8 cellular contexts compared by ENCODE assay signal in genomic region chr14:51873221-51873893, GRCh38. TPM values are rescaled to one million over a fixed set of nuclear protein-coding genes. Genes with fewer than 3 reads are reported as not detected.
DNase-seq lines count a peak whose midpoint lies in the region; ATAC-seq and TF ChIP-seq lines count a peak whose summit lies in the region.

No MANE protein-coding gene starts in this region.

- no peaks in the 10 kb centered on the region for H3K27me3 Mint-ChIP-seq in activated T-cell treated with anti-CD3 and anti-CD28 coated beads, Interleukin-2, amount 50 U/mL, for 24 hours
- H3K27me3 Mint-ChIP-seq in activated B cell treated with CpG ODN at 0.5 μM for 24 hours: no peaks in the 10 kb centered on the region

- peaks cover 29% of the 10 kb centered on the region; the same call in 1 of the 2 replicates for H4K20me1 ChIP-seq in Karpas-422 (ENCODE audit: insufficient read depth, low read depth, low read length)

- H3K9me3 Mint-ChIP-seq in activated T-cell treated with anti-CD3 and anti-CD28 coated beads, Interleukin-2, amount 50 U/mL, for 24 hours: no peaks in the 10 kb centered on the region
- no peaks in the 10 kb centered on the region for H3K9me3 Mint-ChIP-seq in activated B cell treated with CpG ODN at 0.5 μM for 24 hours

- CTCF ChIA-PET in activated B cell treated with CpG ODN at 0.5 μM for 24 hours (lab: Charles Lee): interaction anchor here (1.0 to 1.5 kb wide), 2 partner anchors 13 to 15 kb away, joined by 3 to 5 read pairs; partner anchors contain the start of gene GNG2

- TF ChIP-seq CTCF in activated B cell treated with CpG ODN at 0.5 μM for 24 hours (IDR thresholded peaks at IDR 0.05) (no peak), gastroesophageal sphincter (IDR thresholded peaks at IDR 0.05) (no peak)

- H3K36me3 ChIP-seq in Karpas-422 (ENCODE audit: insufficient read depth, low read length) (peaks cover 24% of the 10 kb centered on the region), gastroesophageal sphincter (no peaks in the 10 kb centered on the region)

- peaks cover 95% of the 10 kb centered on the region for H3K4me1 ChIP-seq in Karpas-422 (ENCODE audit: low read length)
- peaks cover 0 to 5% (median 0%) of the 10 kb centered on the region in 3 donors for H3K4me1 ChIP-seq in gastroesophageal sphincter

- H3K9me3 ChIP-seq in Karpas-422 (ENCODE audit: low read length) (no peaks in the 10 kb centered on the region), gastroesophageal sphincter (no peaks in the 10 kb centered on the region)

- POLR2A ChIA-PET in activated B cell treated with CpG ODN at 0.5 μM for 24 hours (lab: Charles Lee): interaction anchor here (0.6 to 6.7 kb wide), 7 partner anchors 9 to 52 kb away, joined by 3 to 59 read pairs (median 6); partner anchors contain the start of gene GNG2

- H3K9ac ChIP-seq in Karpas-422 (ENCODE audit: low read length): peak overlapping the region; percentile 21

- H3K79me2 ChIP-seq in Karpas-422 (ENCODE audit: low read length): peaks cover 97% of the 10 kb centered on the region

- DNase-seq in activated T-cell treated with anti-CD3 and anti-CD28 coated beads, Interleukin-2, amount 50 U/mL, for 24 hours: no peak
- no peak for DNase-seq in activated T-cell treated with anti-CD3 and anti-CD28 coated beads, Interleukin-2, amount 50 U/mL, for 1 hour
- peak; percentile 79 for DNase-seq in Karpas-422
- DNase-seq in activated B cell treated with CpG ODN at 0.5 μM for 24 hours: no peak
- DNase-seq in superior temporal gyrus (ENCODE audit: extremely low spot score): peak; percentile 51
- DNase-seq in KBM-7: no peak

- H3K27me3 ChIP-seq in Karpas-422 (ENCODE audit: low read length) (no peaks in the 10 kb centered on the region), gastroesophageal sphincter (no peaks in the 10 kb centered on the region)

- H3K4me2 ChIP-seq in Karpas-422 (ENCODE audit: low read depth, low read length, poor library complexity, severe bottlenecking): peak overlapping the region; percentile 80

- 25 to 38% methylated on average over 2 of the region's 2 CpGs for WGBS in gastroesophageal sphincter (ENCODE audit: low coverage in 1 of 2), 2 donors

- H3K4me3 Mint-ChIP-seq in activated T-cell treated with anti-CD3 and anti-CD28 coated beads, Interleukin-2, amount 50 U/mL, for 24 hours: peak overlapping the region; percentile 61
- H3K4me3 Mint-ChIP-seq in activated B cell treated with CpG ODN at 0.5 μM for 24 hours: peak overlapping the region; percentile 50

- TF ChIP-seq EP300 in gastroesophageal sphincter (IDR thresholded peaks at IDR 0.05): no peak

- ATAC-seq in GM21737 (IDR thresholded peaks at IDR 0.05; ENCODE audit: unreplicated experiment): peak; percentile 91
- ATAC-seq in activated B cell treated with CpG ODN at 0.5 μM for 24 hours (ENCODE audit: low read depth): peak; percentile 79
- peak; percentile 50 for ATAC-seq in gastroesophageal sphincter

- peak overlapping the region; percentile 92 for H3K27ac Mint-ChIP-seq in activated T-cell treated with anti-CD3 and anti-CD28 coated beads, Interleukin-2, amount 50 U/mL, for 24 hours
- H3K27ac Mint-ChIP-seq in activated B cell treated with CpG ODN at 0.5 μM for 24 hours: peak overlapping the region; percentile 89

- in situ Hi-C loops in KBM-7 (cut with MboI; ENCODE audit: low pct_unique_long_range_greater_than_20kb, low sequenced_read_pairs): no loop called here

- H3K27ac ChIP-seq in Karpas-422 (ENCODE audit: low read length) (peak overlapping the region; percentile 94), gastroesophageal sphincter (no peak overlapping the region)

- H3K4me3 ChIP-seq in Karpas-422 (ENCODE audit: low read length): 0 out of 2 replicates have a peak overlapping the region, but pooled peaks have one; percentile 2
- no peak overlapping the region for H3K4me3 ChIP-seq in gastroesophageal sphincter

- H3K36me3 Mint-ChIP-seq in activated T-cell treated with anti-CD3 and anti-CD28 coated beads, Interleukin-2, amount 50 U/mL, for 24 hours (ENCODE audit: low read depth): peaks cover 57% of the 10 kb centered on the region
- peaks cover 46% of the 10 kb centered on the region for H3K36me3 Mint-ChIP-seq in activated B cell treated with CpG ODN at 0.5 μM for 24 hours (ENCODE audit: low read depth)

- no peak overlapping the region for H2AFZ ChIP-seq in Karpas-422 (ENCODE audit: low read length)

- no peak for TF ChIP-seq POLR2A in gastroesophageal sphincter (IDR thresholded peaks at IDR 0.05)

- H3K4me1 Mint-ChIP-seq in activated T-cell treated with anti-CD3 and anti-CD28 coated beads, Interleukin-2, amount 50 U/mL, for 24 hours (ENCODE audit: low read depth): peaks cover 61% of the 10 kb centered on the region
- H3K4me1 Mint-ChIP-seq in activated B cell treated with CpG ODN at 0.5 μM for 24 hours: peaks cover 56% of the 10 kb centered on the region

- intact Hi-C loops in activated B cell treated with CpG ODN at 0.5 μM for 24 hours (cut with micrococcal nuclease): loop anchor here (1.0 kb wide), 3 partner anchors 13 to 32 kb away; partner anchors contain the start of gene GNG2

- no peaks in the 10 kb centered on the region for H3K9me2 ChIP-seq in Karpas-422 (replicated peaks; ENCODE audit: insufficient read depth, low read length)

RNA-seq across cellular contexts. Expression of gene GNG2, which starts 12.9 kb away (rescaled TPM):
- total RNA-seq in Karpas-422 (2014; rRNA removed; shearing (Covaris generic); ENCODE audit: low replicate concordance): 212 and 351 TPM in 2 replicates
- total RNA-seq in activated B cell treated with CpG ODN at 0.5 μM for 24 hours (68.7 and 70.0 TPM in 2 replicates), gastroesophageal sphincter (10 to 100 TPM; 15.7 to 21.2 (median 17.8) TPM)

Comparison
In these comparisons a context has a peak if more than half of its experiments do, and no peak if none do; other contexts are left out.
1. DNase-seq: peak in Karpas-422 (single experiment) and superior temporal gyrus (single experiment); none in activated T-cell treated with anti-CD3 and anti-CD28 coated beads, Interleukin-2, amount 50 U/mL, for 24 hours (single experiment), activated T-cell treated with anti-CD3 and anti-CD28 coated beads, Interleukin-2, amount 50 U/mL, for 1 hour (single experiment), activated B cell treated with CpG ODN at 0.5 μM for 24 hours (single experiment) and KBM-7 (single experiment).
2. Peak in every context shown above with its lines, with median percentiles within 50 percentile points of each other: ATAC-seq.